In the genomic region with DNA sequence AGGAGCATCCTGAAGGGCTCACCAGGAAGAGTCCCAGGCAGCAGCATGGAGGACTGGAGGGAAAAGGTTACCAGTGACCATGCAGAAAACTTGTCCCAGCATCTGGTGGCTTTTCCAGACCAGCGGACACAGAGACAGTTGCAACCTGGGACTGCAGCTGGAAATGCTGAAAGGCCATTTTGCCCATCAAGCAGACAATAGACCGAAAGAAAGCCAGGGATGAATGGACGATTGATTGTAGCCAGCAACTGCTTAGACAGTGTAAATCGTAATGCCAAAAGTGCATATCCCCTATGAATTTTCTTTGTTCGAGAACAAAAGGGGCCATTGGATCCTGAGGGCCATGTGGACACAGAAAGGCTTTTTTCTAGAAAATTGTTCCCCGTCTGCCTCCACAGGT, we compare ENCODE assay signal across 19 cellular contexts.
DNase-seq lines count a peak whose midpoint lies in the region; ATAC-seq and FAIRE-seq lines count a peak whose summit lies in the region.
"Had no signal": no experiment of that assay in that cellular context is flagged by ENCODE, and none has a peak within 500 bp of the region (broad histone marks: within the 10 kb centered on the region; RNA-seq: fewer than 3 reads in every experiment).

No MANE protein-coding gene starts in this region.

- H3K9me3 Mint-ChIP-seq in activated CD4-positive, alpha-beta T cell treated with anti-CD3 and anti-CD28 coated beads, Interleukin-2, amount 10 ng/mL, durations not matched to agents 24 days and 14 days, result no peaks in the 10 kb centered on the region
- H3K9me3 Mint-ChIP-seq: CD8-positive, alpha-beta memory T cell had no signal

- no peak for FAIRE-seq in RCC 7860 (lab: Jason Lieb, UNC)
- FAIRE-seq: GM12891, GM18507 had no signal

- DNase-seq in activated CD4-positive, alpha-beta T cell treated with anti-CD3 and anti-CD28 coated beads, Interleukin-2, amount 10 ng/mL, durations not matched to agents 24 days and 14 days, result peak; percentile 38
- DNase-seq in activated CD4-positive, alpha-beta T cell treated with anti-CD3 and anti-CD28 coated beads for 1 hour, result no peak
- peak; percentile 82 for DNase-seq in inferior parietal cortex (ENCODE audit: extremely low spot score)
- peak; percentile 99 for DNase-seq in pons (ENCODE audit: low spot score)
- DNase-seq in DMS153 treated with DMSO at 0.1 percent for 48 hours (lab: John Stamatoyannopoulos, UW; ENCODE audit: unreplicated experiment), result no peak
- no peak for DNase-seq in RCC 7860 (ENCODE audit: low spot score)
- no peak for DNase-seq in central memory CD4-positive, alpha-beta T cell
- DNase-seq: 8988T; CD8-positive, alpha-beta memory T cell; GF-D8; GM23248; HCEC 1CT; NCI-H1105 treated with DMSO at 0.1 percent for 48 hours; NCI-H2171; NCI-H446 treated with DMSO at 0.1 percent for 48 hours; NCI-H774 had no signal

- H3K27me3 Mint-ChIP-seq in activated CD4-positive, alpha-beta T cell treated with anti-CD3 and anti-CD28 coated beads, Interleukin-2, amount 10 ng/mL, durations not matched to agents 24 days and 14 days, result no peaks in the 10 kb centered on the region
- H3K27me3 Mint-ChIP-seq: CD8-positive, alpha-beta memory T cell had no signal

- intact Hi-C loops in activated CD4-positive, alpha-beta T cell treated with anti-CD3 and anti-CD28 coated beads, Interleukin-2, amount 10 ng/mL, durations not matched to agents 24 days and 14 days (cut with micrococcal nuclease), result no loop called here

- no peak overlapping the region for H3K27ac Mint-ChIP-seq in activated CD4-positive, alpha-beta T cell treated with anti-CD3 and anti-CD28 coated beads, Interleukin-2, amount 10 ng/mL, durations not matched to agents 24 days and 14 days

- H3K4me3 Mint-ChIP-seq in activated CD4-positive, alpha-beta T cell treated with anti-CD3 and anti-CD28 coated beads, Interleukin-2, amount 10 ng/mL, durations not matched to agents 24 days and 14 days, result no peak overlapping the region
- H3K4me3 Mint-ChIP-seq: CD8-positive, alpha-beta memory T cell had no signal

- no peaks in the 10 kb centered on the region for H3K4me1 Mint-ChIP-seq in activated CD4-positive, alpha-beta T cell treated with anti-CD3 and anti-CD28 coated beads, Interleukin-2, amount 10 ng/mL, durations not matched to agents 24 days and 14 days
- H3K4me1 Mint-ChIP-seq: CD8-positive, alpha-beta memory T cell had no signal

- H3K36me3 Mint-ChIP-seq in activated CD4-positive, alpha-beta T cell treated with anti-CD3 and anti-CD28 coated beads, Interleukin-2, amount 10 ng/mL, durations not matched to agents 24 days and 14 days (ENCODE audit: low read depth), result peaks cover 2% of the 10 kb centered on the region

- no peak for ATAC-seq in HG03354 (IDR thresholded peaks at IDR 0.05; ENCODE audit: poor library complexity, severe bottlenecking, unreplicated experiment)

Comparison
In these comparisons a context has a peak if more than half of its experiments do, and no peak if none do; other contexts are left out.
1. DNase-seq: peak in activated CD4-positive, alpha-beta T cell treated with anti-CD3 and anti-CD28 coated beads, Interleukin-2, amount 10 ng/mL, durations not matched to agents 24 days and 14 days (single experiment), inferior parietal cortex (single experiment) and pons (single experiment); none in activated CD4-positive, alpha-beta T cell treated with anti-CD3 and anti-CD28 coated beads for 1 hour (single experiment), DMS153 treated with DMSO at 0.1 percent for 48 hours (single experiment), RCC 7860 (single experiment) and central memory CD4-positive, alpha-beta T cell (single experiment).